In genomic region chr2:148994341-148994740, GRCh38 we compare ENCODE assay signal across 23 cellular contexts. TPM values are rescaled to one million over a fixed set of nuclear protein-coding genes. Genes with fewer than 3 reads are reported as not detected.
DNase-seq lines count a peak whose midpoint lies in the region; ATAC-seq and TF ChIP-seq lines count a peak whose summit lies in the region.
"Had no signal": no experiment of that assay in that cellular context is flagged by ENCODE, and none has a peak within 500 bp of the region (broad histone marks: within the 10 kb centered on the region; RNA-seq: fewer than 3 reads in every experiment).

No MANE protein-coding gene starts in this region.

- H3K4me1 ChIP-seq in RWPE2 (ENCODE audit: insufficient read depth, poor library complexity, severe bottlenecking) (no peaks in the 10 kb centered on the region), mucosa of descending colon (ENCODE audit: low read depth) (peaks cover 1% of the 10 kb centered on the region)
- H3K4me1 ChIP-seq: testis had no signal

- no peaks in the 10 kb centered on the region for H3K9me3 ChIP-seq in RWPE2 (ENCODE audit: severe bottlenecking)
- H3K9me3 ChIP-seq in mucosa of descending colon: no peaks in the 10 kb centered on the region
- H3K9me3 ChIP-seq: left ventricle myocardium inferior, testis had no signal

- DNase-seq in HT-29 (ENCODE audit: low spot score): peak; percentile 55
- DNase-seq in NCI-H2196 treated with DMSO at 0.1 percent for 48 hours (lab: John Stamatoyannopoulos, UW; ENCODE audit: unreplicated experiment): peak; percentile 67
- DNase-seq in RWPE2 (ENCODE audit: low spot score): no peak
- peak in 2 of 3 donors; percentile 74 to 77 for DNase-seq in mucosa of descending colon
- DNase-seq in T-helper 9 cell: no peak
- no peak for DNase-seq in SK-N-DZ (ENCODE audit: low spot score)
- DNase-seq: activated CD4-positive, alpha-beta T cell treated with anti-CD3 and anti-CD28 coated beads, Interleukin-2, amount 10 ng/mL, durations not matched to agents 7 days and 5 days; effector memory CD8-positive, alpha-beta T cell; GDM1; left ventricle myocardium inferior; midbrain; NCI-H226; Right ventricle myocardium superior; stimulated activated CD4-positive, alpha-beta T cell treated with anti-CD3 and anti-CD28 coated beads, Interleukin-1b, Interleukin-23, amount 100 ng/mL, for 48 hours; testis had no signal

- H3K36me3 ChIP-seq in RWPE2 (ENCODE audit: low read depth): no peaks in the 10 kb centered on the region
- H3K36me3 ChIP-seq in mucosa of descending colon (ENCODE audit: low read depth): no peaks in the 10 kb centered on the region
- H3K36me3 ChIP-seq: left ventricle myocardium inferior had no signal

- intact Hi-C loops in mucosa of descending colon (cut with DNase I, micrococcal nuclease): loop anchor here in 1 of 2 donors (5.0 kb wide), 1 partner anchor 1057 kb away; no protein-coding TSS in a partner anchor

- 0 out of 3 replicates have a peak, but pooled peaks have one; percentile 35 for ATAC-seq in RWPE2 (ENCODE audit: low read depth)
- peak; percentile 89 for ATAC-seq in mucosa of descending colon
- ATAC-seq in HG02852 (IDR thresholded peaks at IDR 0.05; ENCODE audit: unreplicated experiment): no peak
- ATAC-seq in HG02623 (IDR thresholded peaks at IDR 0.05; ENCODE audit: unreplicated experiment): no peak
- ATAC-seq: activated naive CD4-positive, alpha-beta T cell treated with anti-CD3 and anti-CD28 coated beads, Interleukin-2, amount 50 U/mL, for 72 hours; effector memory CD8-positive, alpha-beta T cell; stimulated activated memory B cell treated with anti-CD40 and anti-IgM and Interleukin-4, amounts not matched to agents 10 μg/mL and 1 μg/mL and 100 μg/mL, for 72 hours had no signal

- TF ChIP-seq CTCF in RWPE2 (IDR thresholded peaks at IDR 0.05; ENCODE audit: poor library complexity, severe bottlenecking): no peak
- no peak for TF ChIP-seq CTCF in mucosa of descending colon (IDR thresholded peaks at IDR 0.05)

- H3K4me3 ChIP-seq in RWPE2 (ENCODE audit: severe bottlenecking): no peak overlapping the region
- H3K4me3 ChIP-seq in mucosa of descending colon: no peak overlapping the region
- H3K4me3 ChIP-seq: left ventricle myocardium inferior, testis had no signal

- no peaks in the 10 kb centered on the region for H3K27me3 ChIP-seq in RWPE2 (ENCODE audit: insufficient read depth, poor library complexity, severe bottlenecking)
- H3K27me3 ChIP-seq: testis had no signal

- H3K27ac ChIP-seq in RWPE2 (ENCODE audit: poor library complexity, severe bottlenecking): no peak overlapping the region
- H3K27ac ChIP-seq: C4-2B, KMS-11, left ventricle myocardium inferior, testis had no signal

RNA-seq across cellular contexts. Expression of gene LYPD6B, which starts 44.2 kb away (rescaled TPM):
- total RNA-seq in HT-29 (2014; rRNA removed; shearing (Covaris generic)): 2.1 and 3.1 TPM in 2 replicates
- 1 to 10 TPM in 2 of 3 donors, under 1 TPM in 1; 0.28 to 1.7 (median 1.1) TPM for total RNA-seq in mucosa of descending colon
- polyA plus RNA-seq in SK-N-DZ (2014; cell fraction: cytosol; rRNA removed): 0.13 TPM in 1 of 2 replicates, not detected in the other
- polyA plus RNA-seq in SK-N-DZ (2014; cell fraction: nucleus; rRNA removed): 0.14 and 0.38 TPM in 2 replicates
- total RNA-seq: activated CD4-positive, alpha-beta T cell treated with anti-CD3 and anti-CD28 coated beads, Interleukin-2, amount 10 ng/mL, durations not matched to agents 7 days and 5 days; activated naive CD4-positive, alpha-beta T cell treated with anti-CD3 and anti-CD28 coated beads, Interleukin-2, amount 50 U/mL, for 72 hours; left ventricle myocardium inferior; posterior vena cava; Right ventricle myocardium superior; T-helper 1 cell treated with Interleukin-12 subunit alpha and Interleukin-12 subunit beta and Interleukin-4 antibody, amounts not matched to agents 30 ng/mL and 1 ng/mL, for 36 hours had no signal

Comparison
In these comparisons a context has a peak if more than half of its experiments do, and no peak if none do; other contexts are left out.
1. DNase-seq: peak in HT-29 (single experiment), NCI-H2196 treated with DMSO at 0.1 percent for 48 hours (single experiment) and mucosa of descending colon (2 of 3); none in RWPE2 (single experiment), T-helper 9 cell (single experiment) and SK-N-DZ (single experiment).
2. ATAC-seq: peak in RWPE2 (single experiment) and mucosa of descending colon (single experiment); none in HG02852 (single experiment) and HG02623 (single experiment).